26 cellular contexts compared by ENCODE assay signal in genomic region chr16:79915264-79916160, GRCh38.
"Had no signal": no experiment of that assay in that cellular context is flagged by ENCODE, and none has a peak within 500 bp of the region (broad histone marks: within the 10 kb centered on the region; RNA-seq: fewer than 3 reads in every experiment).

No MANE protein-coding gene starts in this region.

- H3K9me3 ChIP-seq: ascending aorta, breast epithelium, SJCRH30 had no signal

- H3K4me1 ChIP-seq: ascending aorta, breast epithelium, SJCRH30 had no signal

- H3K36me3 ChIP-seq: ascending aorta, breast epithelium, SJCRH30 had no signal

- H3K4me3 ChIP-seq: ascending aorta, breast epithelium, coronary artery, SJCRH30, SK-N-MC had no signal

- H3K27me3 ChIP-seq: ascending aorta, breast epithelium, SJCRH30 had no signal

- DNase-seq: activated CD4-positive, alpha-beta T cell treated with anti-CD3 and anti-CD28 coated beads, Interleukin-2, amount 10 ng/mL, durations not matched to agents 24 days and 14 days; activated CD4-positive, alpha-beta T cell treated with anti-CD3 and anti-CD28 coated beads, Interleukin-2, amount 50 U/mL, for 4 hours; activated CD8-positive, alpha-beta T cell treated with anti-CD3 and anti-CD28 coated beads for 36 hours; activated effector memory CD4-positive, alpha-beta T cell treated with anti-CD3 and anti-CD28 coated beads, Interleukin-2, amount 50 U/mL, for 16 hours; activated naive CD4-positive, alpha-beta T cell treated with Interleukin-2 at 50 U/mL for 16 hours; activated naive CD8-positive, alpha-beta T cell treated with anti-CD3 and anti-CD28 coated beads, Interleukin-2, amount 10 ng/mL, durations not matched to agents 7 days and 5 days; activated T-cell treated with anti-CD3 and anti-CD28 coated beads, Interleukin-2, amount 50 U/mL, for 1 hour; activated T-cell treated with anti-CD3 and anti-CD28 coated beads, Interleukin-2, amount 50 U/mL, for 72 hours; amygdala; NCI-H1092 treated with DMSO at 0.1 percent for 48 hours; NCI-H1417; NCI-H187 treated with DMSO at 0.1 percent for 48 hours; NCI-H2081; NCI-H2171 treated with DMSO at 0.1 percent for 48 hours; NCI-H226; NCI-H446 treated with DMSO at 0.1 percent for 48 hours; NCI-H524; NCI-H69; NCI-H82; SHP77; SJCRH30 had no signal

- H3K27ac ChIP-seq: ascending aorta, breast epithelium, coronary artery, SJCRH30, SK-N-MC had no signal

- ATAC-seq: activated CD8-positive, alpha-beta T cell treated with anti-CD3 and anti-CD28 coated beads for 36 hours; activated T-cell treated with anti-CD3 and anti-CD28 coated beads, Interleukin-2, amount 50 U/mL, for 72 hours; activated T-helper 17 cell treated with anti-CD3 and anti-CD28 coated beads, Interleukin-2, amount 50 U/mL, for 72 hours had no signal
